ENCODE assay signal across 9 cellular contexts in genomic region chr3:3800685-3801509, GRCh38. TPM values are rescaled to one million over a fixed set of nuclear protein-coding genes. Genes with fewer than 3 reads are reported as not detected.
DNase-seq lines count a peak whose midpoint lies in the region; ATAC-seq and TF ChIP-seq lines count a peak whose summit lies in the region.
"Had no signal": no experiment of that assay in that cellular context is flagged by ENCODE, and none has a peak within 500 bp of the region (broad histone marks: within the 10 kb centered on the region; RNA-seq: fewer than 3 reads in every experiment).

No MANE protein-coding gene starts in this region.

- no peak for TF ChIP-seq CTCF in lower lobe of right lung (IDR thresholded peaks at IDR 0.05)

- H3K27ac ChIP-seq in lower lobe of right lung: no peak overlapping the region
- no peak overlapping the region for H3K27ac ChIP-seq in subcutaneous abdominal adipose tissue (ENCODE audit: low read depth, low read length)
- H3K27ac ChIP-seq: SK-N-MC had no signal

- H3K27me3 ChIP-seq in lower lobe of right lung (ENCODE audit: low read depth) (peaks cover 27% of the 10 kb centered on the region), subcutaneous abdominal adipose tissue (ENCODE audit: control insufficient read depth in 5 of 5, insufficient read depth in 4 of 5, low read length in 5 of 5) (peaks cover 6 to 36% (median 12%) of the 10 kb centered on the region in 5 donors)

- H3K36me3 ChIP-seq in lower lobe of right lung: no peaks in the 10 kb centered on the region
- no peaks in the 10 kb centered on the region for H3K36me3 ChIP-seq in subcutaneous abdominal adipose tissue (ENCODE audit: control insufficient read depth in 5 of 5, insufficient read depth in 5 of 5, low read length in 5 of 5)

- H3K4me3 ChIP-seq in lower lobe of right lung (peak overlapping the region; percentile 58), subcutaneous abdominal adipose tissue (ENCODE audit: low read depth in 1 of 5, low read length in 5 of 5) (peak overlapping the region in 4 of 5 donors; percentile 53 to 69 (median 64))
- H3K4me3 ChIP-seq: SK-N-MC had no signal

- intact Hi-C loops in lower lobe of right lung (cut with DNase I): no loop called here

- peak; percentile 60 to 69 for ATAC-seq in lower lobe of right lung
- ATAC-seq in HG03354 (IDR thresholded peaks at IDR 0.05; ENCODE audit: poor library complexity, severe bottlenecking, unreplicated experiment): no peak

- H3K4me1 ChIP-seq in lower lobe of right lung (peaks cover 15% of the 10 kb centered on the region), subcutaneous abdominal adipose tissue (ENCODE audit: control insufficient read depth in 5 of 5, insufficient read depth in 5 of 5, low read length in 5 of 5) (peaks cover 0 to 33% (median 27%) of the 10 kb centered on the region in 5 donors)

- H3K9ac ChIP-seq in subcutaneous abdominal adipose tissue (ENCODE audit: low read length in 5 of 5): no peak overlapping the region

- DNase-seq in NCI-H69 (lab: John Stamatoyannopoulos, UW) (peak; percentile 31), cerebellar cortex (ENCODE audit: low spot score) (peak; percentile 44), lower lobe of right lung (peak; percentile 52), SW 1271 (lab: John Stamatoyannopoulos, UW) (no peak), COR-L47 (lab: John Stamatoyannopoulos, UW) (no peak), T1000 (lab: John Stamatoyannopoulos, UW) (no peak)

- H3K9me3 ChIP-seq in lower lobe of right lung (no peaks in the 10 kb centered on the region), subcutaneous abdominal adipose tissue (ENCODE audit: control insufficient read depth in 5 of 5, low read length in 5 of 5) (no peaks in the 10 kb centered on the region)

RNA-seq across cellular contexts. Expression of gene LRRN1, which starts 1.7 kb away (rescaled TPM):
- total RNA-seq in lower lobe of right lung: 2.0 TPM

Comparison
In these comparisons a context has a peak if more than half of its experiments do, and no peak if none do; other contexts are left out.
1. DNase-seq: peak in NCI-H69 (single experiment), cerebellar cortex (single experiment) and lower lobe of right lung (single experiment); none in SW 1271 (0 of 2), COR-L47 (single experiment) and T1000 (single experiment).